In the genomic region with DNA sequence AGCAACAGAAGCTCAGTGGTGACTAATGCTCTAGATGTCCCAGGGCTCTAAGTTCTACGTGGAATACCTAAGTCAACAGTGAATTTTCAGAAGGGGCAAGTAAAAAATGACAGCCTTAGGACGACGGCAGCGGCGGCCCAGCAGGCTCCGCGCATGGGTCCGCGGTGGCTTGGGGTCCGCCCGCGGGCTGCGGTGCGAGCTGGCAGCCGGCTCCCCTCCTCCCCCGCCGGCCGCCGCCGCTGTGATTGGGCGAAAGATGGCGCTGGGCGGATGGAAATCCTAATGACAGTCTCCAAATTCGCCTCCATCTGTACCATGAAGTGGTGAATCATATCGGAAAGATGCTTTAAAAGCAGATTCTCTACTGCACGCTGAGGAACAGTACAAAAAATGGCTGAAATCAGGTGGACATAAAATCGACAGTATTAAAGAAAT, we compare ENCODE assay signal across 7 cellular contexts.
DNase-seq lines count a peak whose midpoint lies in the region; ATAC-seq, FAIRE-seq and TF ChIP-seq lines count a peak whose summit lies in the region.

No MANE protein-coding gene starts in this region.

- H3K36me3 ChIP-seq in GM23248 (ENCODE audit: low read depth) (no peaks in the 10 kb centered on the region), gastroesophageal sphincter (no peaks in the 10 kb centered on the region), osteoblast (ENCODE audit: insufficient read depth, low read length) (no peaks in the 10 kb centered on the region)

- H3K4me3 ChIP-seq in GM23248 = peak overlapping the region; percentile 77
- H3K4me3 ChIP-seq in gastroesophageal sphincter = peak overlapping the region; percentile 56 to 58
- H3K4me3 ChIP-seq in osteoblast (ENCODE audit: insufficient read depth, low read length) = peak overlapping the region; percentile 77

- H3K27me3 ChIP-seq in GM23248 (replicated peaks; ENCODE audit: insufficient read depth) (peaks cover 7% of the 10 kb centered on the region), gastroesophageal sphincter (no peaks in the 10 kb centered on the region), osteoblast (ENCODE audit: insufficient read depth, low read length) (peaks cover 7% of the 10 kb centered on the region)

- peak overlapping the region; percentile 49 for H3K4me3 Mint-ChIP-seq in activated T-helper 1 cell treated with anti-CD3 and anti-CD28 coated beads, Interleukin-12 subunit alpha, Interleukin-12 subunit beta, Interleukin-2, Interleukin-4 antibody, amounts not matched to agents 30 ng/mL and 10 ng/mL and 1 ng/mL, durations not matched to agents 14 hours and 24 hours and 36 hours

- DNase-seq in GM23248 (peak; percentile 90), NCI-H510A (lab: John Stamatoyannopoulos, UW) (peak; percentile 26), osteoblast (ENCODE audit: insufficient read length, low spot score, missing footprints) (peak; percentile 89), urothelium cell line (ENCODE audit: low spot score) (peak; percentile 86)
- DNase-seq in activated T-helper 1 cell treated with anti-CD3 and anti-CD28 coated beads, Interleukin-12 subunit alpha, Interleukin-12 subunit beta, Interleukin-2, Interleukin-4 antibody, amounts not matched to agents 30 ng/mL and 10 ng/mL and 1 ng/mL, durations not matched to agents 14 hours and 24 hours and 36 hours (ENCODE audit: low spot score) = no peak

- TF ChIP-seq CTCF in gastroesophageal sphincter (IDR thresholded peaks at IDR 0.05) (peak in 2 of 4 experiments; percentile 3 to 35), osteoblast (IDR thresholded peaks at IDR 0.05; ENCODE audit: extremely low read depth, low read depth, low read length) (no peak)

- no peaks in the 10 kb centered on the region for H3K79me2 ChIP-seq in GM23248 (ENCODE audit: insufficient read depth)
- H3K79me2 ChIP-seq in osteoblast (ENCODE audit: insufficient read depth, low read length) = no peaks in the 10 kb centered on the region

- TF ChIP-seq EP300 in gastroesophageal sphincter (IDR thresholded peaks at IDR 0.05) = no peak

- H3K4me2 ChIP-seq in GM23248 (ENCODE audit: unreplicated experiment) (peak overlapping the region; percentile 80), osteoblast (ENCODE audit: insufficient read depth, low read length) (peak overlapping the region; percentile 85)

- 1% methylated on average over 27 of the region's 27 CpGs for WGBS in GM23248 (ENCODE audit: low coverage in 1 of 2, low lambda C conversion rate in 2 of 2, missing lambda C conversion rate in 2 of 2), 2 experiments
- 0 to 3% methylated on average over 5 to 13 of the region's 27 CpGs for WGBS in gastroesophageal sphincter (ENCODE audit: low coverage in 1 of 2), 2 donors

- H3K4me1 Mint-ChIP-seq in activated T-helper 1 cell treated with anti-CD3 and anti-CD28 coated beads, Interleukin-12 subunit alpha, Interleukin-12 subunit beta, Interleukin-2, Interleukin-4 antibody, amounts not matched to agents 30 ng/mL and 10 ng/mL and 1 ng/mL, durations not matched to agents 14 hours and 24 hours and 36 hours (ENCODE audit: low read depth) = peaks cover 8% of the 10 kb centered on the region

- H4K20me1 ChIP-seq in GM23248 (ENCODE audit: insufficient read depth) (no peaks in the 10 kb centered on the region), osteoblast (ENCODE audit: insufficient read depth, low read length) (no peaks in the 10 kb centered on the region)

- in situ Hi-C loops in GM23248 (cut with MboI) = no loop called here

- H2AFZ ChIP-seq in GM23248 (peak overlapping the region; percentile 91), osteoblast (ENCODE audit: low read length) (peak overlapping the region; percentile 76)

- H3K9me3 Mint-ChIP-seq in activated T-helper 1 cell treated with anti-CD3 and anti-CD28 coated beads, Interleukin-12 subunit alpha, Interleukin-12 subunit beta, Interleukin-2, Interleukin-4 antibody, amounts not matched to agents 30 ng/mL and 10 ng/mL and 1 ng/mL, durations not matched to agents 14 hours and 24 hours and 36 hours = no peaks in the 10 kb centered on the region

- ATAC-seq in gastroesophageal sphincter (peak; percentile 63), GM18519 (IDR thresholded peaks at IDR 0.05; ENCODE audit: low FRiP score, unreplicated experiment) (no peak)

- no peaks in the 10 kb centered on the region for H3K9me2 ChIP-seq in GM23248 (ENCODE audit: insufficient read depth)

- H3K36me3 Mint-ChIP-seq in activated T-helper 1 cell treated with anti-CD3 and anti-CD28 coated beads, Interleukin-12 subunit alpha, Interleukin-12 subunit beta, Interleukin-2, Interleukin-4 antibody, amounts not matched to agents 30 ng/mL and 10 ng/mL and 1 ng/mL, durations not matched to agents 14 hours and 24 hours and 36 hours (ENCODE audit: low read depth) = no peaks in the 10 kb centered on the region

- H3K9me3 ChIP-seq in GM23248 (ENCODE audit: low read depth) = no peaks in the 10 kb centered on the region
- no peaks in the 10 kb centered on the region for H3K9me3 ChIP-seq in gastroesophageal sphincter
- no peaks in the 10 kb centered on the region for H3K9me3 ChIP-seq in osteoblast (ENCODE audit: low read depth, low read length)

- H3K27ac ChIP-seq in GM23248 (peak overlapping the region; percentile 82), gastroesophageal sphincter (peak overlapping the region; percentile 72 to 89 (median 86)), osteoblast (ENCODE audit: low read depth, low read length) (peak overlapping the region; percentile 81)

- peaks cover 17% of the 10 kb centered on the region; the same call in 1 of the 2 replicates for H3F3A ChIP-seq in GM23248 (ENCODE audit: insufficient read depth)

- peaks cover 42% of the 10 kb centered on the region for H3K27me3 Mint-ChIP-seq in activated T-helper 1 cell treated with anti-CD3 and anti-CD28 coated beads, Interleukin-12 subunit alpha, Interleukin-12 subunit beta, Interleukin-2, Interleukin-4 antibody, amounts not matched to agents 30 ng/mL and 10 ng/mL and 1 ng/mL, durations not matched to agents 14 hours and 24 hours and 36 hours (ENCODE audit: insufficient read depth)

- TF ChIP-seq POLR2A in gastroesophageal sphincter (IDR thresholded peaks at IDR 0.05) = no peak

- FAIRE-seq in urothelium cell line (lab: Jason Lieb, UNC) = peak; percentile 84

- H3K9ac ChIP-seq in GM23248 = peak overlapping the region; percentile 82

- H3K4me1 ChIP-seq in GM23248 (ENCODE audit: insufficient read depth) = 0 out of 2 replicates have a peak, but pooled peaks cover 4% of the 10 kb centered on the region
- peaks cover 0 to 64% (median 5%) of the 10 kb centered on the region in 3 donors for H3K4me1 ChIP-seq in gastroesophageal sphincter
- H3K4me1 ChIP-seq in osteoblast (ENCODE audit: insufficient read depth, low read length) = peaks cover 19% of the 10 kb centered on the region

- H3K27ac Mint-ChIP-seq in activated T-helper 1 cell treated with anti-CD3 and anti-CD28 coated beads, Interleukin-12 subunit alpha, Interleukin-12 subunit beta, Interleukin-2, Interleukin-4 antibody, amounts not matched to agents 30 ng/mL and 10 ng/mL and 1 ng/mL, durations not matched to agents 14 hours and 24 hours and 36 hours = no peak overlapping the region

- intact Hi-C loops in activated T-helper 1 cell treated with anti-CD3 and anti-CD28 coated beads, Interleukin-12 subunit alpha, Interleukin-12 subunit beta, Interleukin-2, Interleukin-4 antibody, amounts not matched to agents 30 ng/mL and 10 ng/mL and 1 ng/mL, durations not matched to agents 14 hours and 24 hours and 36 hours (cut with micrococcal nuclease) = no loop called here
